ENCODE assay signal across 8 cellular contexts in the genomic region with DNA sequence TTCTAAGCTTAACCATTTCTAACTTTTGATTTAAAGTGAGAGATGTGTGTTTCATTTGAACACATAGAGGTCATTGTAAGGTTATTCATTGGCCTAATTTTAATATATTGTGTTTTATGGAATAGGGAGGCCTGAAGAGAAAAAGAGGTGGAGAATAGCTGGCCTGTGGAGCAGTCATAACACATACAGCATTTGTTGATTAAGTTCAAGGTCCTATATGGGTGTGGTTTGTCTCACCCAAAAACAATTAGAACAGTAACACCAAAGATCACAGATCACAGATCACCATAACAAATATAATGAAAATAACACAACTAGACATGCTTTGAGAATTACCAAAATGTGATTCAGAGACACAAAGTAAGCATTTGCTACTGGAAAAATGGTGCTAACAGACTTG.
"Had no signal": no experiment of that assay in that cellular context is flagged by ENCODE, and none has a peak within 500 bp of the region (broad histone marks: within the 10 kb centered on the region; RNA-seq: fewer than 3 reads in every experiment).

No MANE protein-coding gene starts in this region.

- H3K9me3 Mint-ChIP-seq: HFFc6 had no signal

- H3K4me1 Mint-ChIP-seq: IgD-negative memory B cell had no signal

- H3K27me3 Mint-ChIP-seq: IgD-negative memory B cell had no signal

- H3K36me3 ChIP-seq: HAP-1 had no signal

- FAIRE-seq: HTR-8/SVneo had no signal

- H3K9ac ChIP-seq: GM23248 had no signal

- H3K27ac Mint-ChIP-seq: HFFc6, IgD-negative memory B cell had no signal

- DNase-seq: GM23248, GOT3, H7, HFFc6 had no signal

- H3K27ac ChIP-seq: GM23248 had no signal

- ATAC-seq: HCT116 had no signal

- H2AFZ ChIP-seq: GM23248 had no signal

- H3K4me3 ChIP-seq: GM23248, HAP-1 had no signal

- H3K4me3 Mint-ChIP-seq: HFFc6, IgD-negative memory B cell had no signal
